ENCODE assay signal across 10 cellular contexts in genomic region chr12:4829161-4829792, GRCh38.
A peak's percentile ranks its signal among the peaks of the same experiment; 100 is the strongest.
DNase-seq lines count a peak whose midpoint lies in the region; ATAC-seq and TF ChIP-seq lines count a peak whose summit lies in the region.
"Had no signal": no experiment of that assay in that cellular context is flagged by ENCODE, and none has a peak within 500 bp of the region (broad histone marks: within the 10 kb centered on the region; RNA-seq: fewer than 3 reads in every experiment).

No MANE protein-coding gene starts in this region.

- peaks cover 46% of the 10 kb centered on the region; the same call in 1 of the 2 replicates for H3K79me2 ChIP-seq in OCI-LY7 (ENCODE audit: insufficient read depth, low read depth, low read length)

- peak overlapping the region; percentile 87 for H3K4me2 ChIP-seq in OCI-LY7 (ENCODE audit: low read length)

- peaks cover 3% of the 10 kb centered on the region; the same call in 1 of the 2 replicates for H3K9me3 Mint-ChIP-seq in HFFc6

- TF ChIP-seq POLR2A in heart left ventricle (IDR thresholded peaks at IDR 0.05), result no peak

- H3K4me3 ChIP-seq in OCI-LY7 (ENCODE audit: low read depth, low read length, poor library complexity, severe bottlenecking) (peak overlapping the region; percentile 82), heart left ventricle (no peak overlapping the region)

- peak overlapping the region; percentile 98 for H3K27ac ChIP-seq in OCI-LY7 (ENCODE audit: low read depth, low read length, poor library complexity, severe bottlenecking)
- H3K27ac ChIP-seq in heart left ventricle, result no peak overlapping the region
- H3K27ac ChIP-seq: C4-2B had no signal

- H3K27ac Mint-ChIP-seq in HFFc6, result no peak overlapping the region

- H3K4me1 ChIP-seq in OCI-LY7 (ENCODE audit: insufficient read depth, low read length, poor library complexity, severe bottlenecking) (peaks cover 54% of the 10 kb centered on the region), heart left ventricle (peaks cover 0 to 14% (median 0%) of the 10 kb centered on the region in 12 donors)

- H3K9me2 ChIP-seq in OCI-LY7 (ENCODE audit: insufficient read depth, low read length), result no peaks in the 10 kb centered on the region

- no peak for TF ChIP-seq CTCF in OCI-LY7 (conservative IDR thresholded peaks at IDR 0.05; ENCODE audit: low read length)
- no peak for TF ChIP-seq CTCF in heart left ventricle (IDR thresholded peaks at IDR 0.05)
- TF ChIP-seq CTCF in HFFc6 (IDR thresholded peaks at IDR 0.05), result no peak

- TSS peak; percentile 85 for BruUV-seq in OCI-LY7 (replicated peaks; lab: Mats Ljungman, UMichigan)

- peaks cover 10% of the 10 kb centered on the region for H3K4me1 Mint-ChIP-seq in HFFc6 (ENCODE audit: low read depth)

- DNase-seq in CD1c-positive myeloid dendritic cell (ENCODE audit: extremely low spot score), result peak; percentile 4
- peak; percentile 90 for DNase-seq in OCI-LY7 (ENCODE audit: low spot score)
- no peak for DNase-seq in SIG-M5 (lab: John Stamatoyannopoulos, UW)
- DNase-seq in heart left ventricle, result no peak
- DNase-seq in HFFc6, result no peak
- no peak for DNase-seq in iPS-NIHi7 (ENCODE audit: extremely low spot score)
- DNase-seq: IMR-90 had no signal

- intact Hi-C loops in OCI-LY7 (cut with micrococcal nuclease; ENCODE audit: unreplicated experiment), result loop anchor here (2.0 to 5.0 kb wide), 5 partner anchors 180 to 1533 kb away; partner anchors contain the start of genes AKAP3, NDUFA9, PARP11 and RAD51AP1
- intact Hi-C loops in heart left ventricle (cut with DNase I), result no loop called here

- POLR2A ChIA-PET in OCI-LY7 (lab: Charles Lee), result interaction anchor here (1.2 to 2.5 kb wide), 4 partner anchors 9 to 181 kb away, joined by 4 to 7 read pairs (median 4); partner anchors contain the start of genes AKAP3 and NDUFA9

- CTCF ChIA-PET in OCI-LY7 (lab: Charles Lee; ENCODE audit: unreplicated experiment), result no interaction called here

- H2AFZ ChIP-seq in OCI-LY7 (ENCODE audit: low read length), result peak overlapping the region; percentile 46; the same call in 1 of the 2 replicates

- H3K36me3 Mint-ChIP-seq in HFFc6 (ENCODE audit: low read depth), result no peaks in the 10 kb centered on the region

- H3K9me3 ChIP-seq in OCI-LY7 (ENCODE audit: low read length) (peaks cover 13% of the 10 kb centered on the region; the same call in 1 of the 2 replicates), heart left ventricle (no peaks in the 10 kb centered on the region)

- 73 to 83% (median 79%) methylated on average over 7 of the region's 7 CpGs for WGBS in heart left ventricle, 4 donors

- no peak overlapping the region for H3K4me3 Mint-ChIP-seq in HFFc6

- H3K36me3 ChIP-seq in OCI-LY7 (ENCODE audit: insufficient read depth, low read length), result peaks cover 33% of the 10 kb centered on the region
- no peaks in the 10 kb centered on the region for H3K36me3 ChIP-seq in heart left ventricle

- ATAC-seq in GM19023 (IDR thresholded peaks at IDR 0.05; ENCODE audit: unreplicated experiment) (peak; percentile 69), HG02943 (IDR thresholded peaks at IDR 0.05; ENCODE audit: low read depth, unreplicated experiment) (peak; percentile 73), heart left ventricle (no peak)

- peaks cover 0 to 25% (median 0%) of the 10 kb centered on the region in 9 donors for H3K27me3 ChIP-seq in heart left ventricle

- H4K20me1 ChIP-seq in OCI-LY7 (ENCODE audit: insufficient read depth, low read length), result no peaks in the 10 kb centered on the region

- H3K27me3 Mint-ChIP-seq in HFFc6 (ENCODE audit: insufficient read depth), result peaks cover 25% of the 10 kb centered on the region

Comparison
In these comparisons a context has a peak if more than half of its experiments do, and no peak if none do; other contexts are left out.
1. DNase-seq: peak in CD1c-positive myeloid dendritic cell (single experiment) and OCI-LY7 (single experiment); none in SIG-M5 (single experiment), heart left ventricle (0 of 5), HFFc6 (single experiment) and iPS-NIHi7 (single experiment).
2. ATAC-seq: peak in GM19023 (single experiment) and HG02943 (single experiment); none in heart left ventricle (0 of 4).